In genomic region chr7:139389091-139389490, GRCh38 we compare ENCODE assay signal across 18 cellular contexts. TPM values are rescaled to one million over a fixed set of nuclear protein-coding genes. Genes with fewer than 3 reads are reported as not detected.
"Had no signal": no experiment of that assay in that cellular context is flagged by ENCODE, and none has a peak within 500 bp of the region (broad histone marks: within the 10 kb centered on the region; RNA-seq: fewer than 3 reads in every experiment).

No MANE protein-coding gene starts in this region.

- H3K9me3 Mint-ChIP-seq: activated CD8-positive, alpha-beta T cell treated with anti-CD3 and anti-CD28 coated beads for 36 hours; dendritic cell treated with granulocyte-macrophage colony-stimulating factor and Interleukin-4, amounts not matched to agents 40 ng/mL and 50 ng/mL, for 4 days; immature natural killer cell; neural crest cell; T-helper 2 cell treated with Interferon-gamma antibody and Interleukin-4, amounts not matched to agents 5 μg/mL and 100 μg/mL, for 36 hours had no signal

- DNase-seq: activated B cell treated with CpG ODN at 0.5 μM for 24 hours; activated CD4-positive, alpha-beta T cell treated with anti-CD3 and anti-CD28 coated beads for 48 hours; activated CD8-positive, alpha-beta T cell treated with anti-CD3 and anti-CD28 coated beads for 36 hours; activated gamma-delta T cell; activated T-cell treated with anti-CD3 and anti-CD28 coated beads, Interleukin-2, amount 50 U/mL, for 1 hour; effector CD8-positive, alpha-beta T cell; immature natural killer cell; kidney glomerular epithelial cell; left ventricle myocardium inferior; stimulated activated CD4-positive, alpha-beta T cell treated with anti-CD3 and anti-CD28 coated beads, Interleukin-2, amount 100 ng/mL, for 48 hours; SW 1271 had no signal

- H3K4me3 Mint-ChIP-seq: activated B cell treated with CpG ODN at 0.5 μM for 24 hours; activated CD8-positive, alpha-beta T cell treated with anti-CD3 and anti-CD28 coated beads for 36 hours; dendritic cell treated with granulocyte-macrophage colony-stimulating factor and Interleukin-4, amounts not matched to agents 40 ng/mL and 50 ng/mL, for 4 days; immature natural killer cell; neural crest cell; T-helper 2 cell treated with Interferon-gamma antibody and Interleukin-4, amounts not matched to agents 5 μg/mL and 100 μg/mL, for 36 hours had no signal

- H3K27ac Mint-ChIP-seq: activated B cell treated with CpG ODN at 0.5 μM for 24 hours; activated CD8-positive, alpha-beta T cell treated with anti-CD3 and anti-CD28 coated beads for 36 hours; dendritic cell treated with granulocyte-macrophage colony-stimulating factor and Interleukin-4, amounts not matched to agents 40 ng/mL and 50 ng/mL, for 4 days; T-helper 2 cell treated with Interferon-gamma antibody and Interleukin-4, amounts not matched to agents 5 μg/mL and 100 μg/mL, for 36 hours had no signal

- H3K4me1 Mint-ChIP-seq: neural crest cell had no signal

- H3K27me3 Mint-ChIP-seq: activated B cell treated with CpG ODN at 0.5 μM for 24 hours; activated CD8-positive, alpha-beta T cell treated with anti-CD3 and anti-CD28 coated beads for 36 hours; dendritic cell treated with granulocyte-macrophage colony-stimulating factor and Interleukin-4, amounts not matched to agents 40 ng/mL and 50 ng/mL, for 4 days had no signal

- H3K9me3 ChIP-seq: ascending aorta, esophagus muscularis mucosa, gastroesophageal sphincter, left ventricle myocardium inferior, right atrium auricular region had no signal

- ATAC-seq: activated CD8-positive, alpha-beta T cell treated with anti-CD3 and anti-CD28 coated beads for 36 hours; gastroesophageal sphincter had no signal

- H3K27me3 ChIP-seq: ascending aorta, esophagus muscularis mucosa, gastroesophageal sphincter, right atrium auricular region had no signal

- H3K4me1 ChIP-seq: ascending aorta, right atrium auricular region had no signal

- H3K27ac ChIP-seq: ascending aorta, esophagus muscularis mucosa, gastroesophageal sphincter, left ventricle myocardium inferior, right atrium auricular region had no signal

- H3K4me3 ChIP-seq: ascending aorta, esophagus muscularis mucosa, gastroesophageal sphincter, left ventricle myocardium inferior, right atrium auricular region had no signal

RNA-seq across cellular contexts. Expression of gene FMC1, which starts 48.0 kb away (rescaled TPM):
- total RNA-seq: ascending aorta had no signal
